1 cellular context compared by ENCODE assay signal in genomic region chr4:130849985-130850632, GRCh38.
TF ChIP-seq lines count a peak whose summit lies in the region.

No MANE protein-coding gene starts in this region.

TF ChIP-seq in HepG2, 621 proteins besides CTCF, POLR2A, EP300 and RAD21 (continued from another document):
- TF ChIP-seq ZNF142 (CRISPR knock-in tag; IDR thresholded peaks at IDR 0.05) (no peak), TOE1 (CRISPR knock-in tag; IDR thresholded peaks at IDR 0.05) (no peak), REL (CRISPR knock-in tag; conservative IDR thresholded peaks at IDR 0.05) (no peak)
